Comparison of ENCODE assay signal across 30 cellular contexts in the genomic region with DNA sequence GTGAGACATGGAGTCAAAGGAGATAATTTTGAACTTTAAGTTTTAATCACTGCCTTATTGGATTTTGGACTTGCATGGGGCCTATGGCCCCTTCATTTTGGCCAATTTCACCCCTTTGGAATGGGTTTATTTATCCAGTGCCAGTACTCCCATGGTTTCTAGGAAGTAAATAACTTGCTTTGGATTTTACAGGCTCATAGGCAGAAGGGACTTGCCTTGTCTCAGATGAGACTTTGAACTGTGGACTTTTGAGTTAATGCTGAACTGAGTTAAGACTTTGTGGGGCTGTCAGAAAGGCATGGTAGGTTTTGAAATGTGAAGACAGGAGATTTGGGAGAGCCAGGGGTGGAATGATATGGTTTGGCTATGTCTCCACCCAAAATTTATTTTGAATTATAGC.
"Had no signal": no experiment of that assay in that cellular context is flagged by ENCODE, and none has a peak within 500 bp of the region (broad histone marks: within the 10 kb centered on the region; RNA-seq: fewer than 3 reads in every experiment).

No MANE protein-coding gene starts in this region.

- H3K9me3 Mint-ChIP-seq: stimulated activated memory B cell treated with anti-CD40 and anti-IgM and Interleukin-4, amounts not matched to agents 10 μg/mL and 1 μg/mL and 100 μg/mL, for 72 hours; type B pancreatic cell had no signal

- H3K4me2 ChIP-seq: neural progenitor cell had no signal

- H3K36me3 ChIP-seq: neural progenitor cell, ovary, right lobe of liver, sigmoid colon, suprapubic skin, tibial artery, transverse colon, upper lobe of right lung, uterus had no signal

- H2AFZ ChIP-seq: neural progenitor cell, parathyroid adenoma had no signal

- DNase-seq: naive thymus-derived CD8-positive, alpha-beta T cell; occipital lobe; ovary; posterior cingulate gyrus; psoas muscle; right cardiac atrium; right lobe of liver; sigmoid colon; small intestine; stimulated activated CD4-positive, alpha-beta T cell treated with anti-CD3 and anti-CD28 coated beads, Interleukin-15, amount 100 ng/mL, for 24 hours; stimulated activated CD4-positive, alpha-beta T cell treated with anti-CD3 and anti-CD28 coated beads, Interleukin-2, amount 100 ng/mL, for 24 hours; stimulated activated CD4-positive, alpha-beta T cell treated with anti-CD3 and anti-CD28 coated beads, Interleukin-2, amount 100 ng/mL, for 48 hours; stimulated activated CD4-positive, alpha-beta T cell treated with anti-CD3 and anti-CD28 coated beads, Interleukin-4, amount 100 ng/mL, for 4 hours; stimulated activated CD8-positive, alpha-beta memory T cell treated with anti-CD3 and anti-CD28 coated beads, Interleukin-4, amount 100 ng/mL, for 48 hours; stimulated activated naive CD4-positive, alpha-beta T cell; stimulated activated naive CD8-positive, alpha-beta T cell treated with anti-CD3 and anti-CD28 coated beads, Interleukin-15, amount 100 ng/mL, for 72 hours; stimulated activated naive CD8-positive, alpha-beta T cell treated with anti-CD3 and anti-CD28 coated beads, Interleukin-15, Interleukin-2, amounts not matched to agents 100 U/mL and 50 U/mL, for 24 hours; substantia nigra; testis; tibial artery; transverse colon; upper lobe of right lung; uterus had no signal

- H3K27ac Mint-ChIP-seq: naive thymus-derived CD8-positive, alpha-beta T cell; natural killer cell treated with Interleukin-12 subunit alpha and Interleukin-12 subunit beta and Interleukin-15 and Interleukin-18, amount 100 ng/mL, for 72 hours; neural progenitor cell; progenitor cell of endocrine pancreas; stimulated activated memory B cell treated with anti-CD40 and anti-IgM and Interleukin-4, amounts not matched to agents 10 μg/mL and 1 μg/mL and 100 μg/mL, for 72 hours; stimulated activated naive CD8-positive, alpha-beta T cell treated with anti-CD3 and anti-CD28 coated beads, Interleukin-15, amount 100 ng/mL, for 72 hours; type B pancreatic cell had no signal

- H3K27me3 ChIP-seq: neural progenitor cell, ovary, right lobe of liver, sigmoid colon, suprapubic skin, testis, tibial artery, transverse colon, upper lobe of right lung, uterus had no signal

- H3K4me1 Mint-ChIP-seq: naive thymus-derived CD8-positive, alpha-beta T cell; neural progenitor cell; stimulated activated naive CD8-positive, alpha-beta T cell treated with anti-CD3 and anti-CD28 coated beads, Interleukin-15, amount 100 ng/mL, for 72 hours had no signal

- H3K36me3 Mint-ChIP-seq: naive thymus-derived CD8-positive, alpha-beta T cell; neural progenitor cell; stimulated activated memory B cell treated with anti-CD40 and anti-IgM and Interleukin-4, amounts not matched to agents 10 μg/mL and 1 μg/mL and 100 μg/mL, for 72 hours; type B pancreatic cell had no signal

- H3K4me3 ChIP-seq: neural progenitor cell, ovary, psoas muscle, right lobe of liver, sigmoid colon, suprapubic skin, testis, tibial artery, transverse colon, upper lobe of right lung, uterus had no signal

- H3K79me2 ChIP-seq: parathyroid adenoma had no signal

- H3K27ac ChIP-seq: neural progenitor cell, ovary, parathyroid adenoma, psoas muscle, sigmoid colon, suprapubic skin, testis, tibial artery, upper lobe of right lung, uterus had no signal

- H3K4me1 ChIP-seq: neural progenitor cell, parathyroid adenoma, psoas muscle, sigmoid colon, suprapubic skin, testis, tibial artery, upper lobe of right lung, uterus had no signal

- ATAC-seq: naive thymus-derived CD8-positive, alpha-beta T cell; natural killer cell treated with Interleukin-12 subunit alpha and Interleukin-12 subunit beta and Interleukin-15 and Interleukin-18, amount 100 ng/mL, for 72 hours; psoas muscle; right cardiac atrium; stimulated activated memory B cell treated with anti-CD40 and anti-IgM and Interleukin-4, amounts not matched to agents 10 μg/mL and 1 μg/mL and 100 μg/mL, for 72 hours; stimulated activated naive CD8-positive, alpha-beta T cell treated with anti-CD3 and anti-CD28 coated beads, Interleukin-15, amount 100 ng/mL, for 72 hours; stimulated activated naive CD8-positive, alpha-beta T cell treated with anti-CD3 and anti-CD28 coated beads, Interleukin-15, Interleukin-2, amounts not matched to agents 100 U/mL and 50 U/mL, for 24 hours had no signal

- H3K27me3 Mint-ChIP-seq: natural killer cell treated with Interleukin-12 subunit alpha and Interleukin-12 subunit beta and Interleukin-15 and Interleukin-18, amount 100 ng/mL, for 72 hours; progenitor cell of endocrine pancreas; stimulated activated memory B cell treated with anti-CD40 and anti-IgM and Interleukin-4, amounts not matched to agents 10 μg/mL and 1 μg/mL and 100 μg/mL, for 72 hours; stimulated activated naive CD8-positive, alpha-beta T cell treated with anti-CD3 and anti-CD28 coated beads, Interleukin-15, amount 100 ng/mL, for 72 hours; type B pancreatic cell had no signal

- H3K4me3 Mint-ChIP-seq: naive thymus-derived CD8-positive, alpha-beta T cell; natural killer cell treated with Interleukin-12 subunit alpha and Interleukin-12 subunit beta and Interleukin-15 and Interleukin-18, amount 100 ng/mL, for 72 hours; neural progenitor cell; stimulated activated memory B cell treated with anti-CD40 and anti-IgM and Interleukin-4, amounts not matched to agents 10 μg/mL and 1 μg/mL and 100 μg/mL, for 72 hours; stimulated activated naive CD8-positive, alpha-beta T cell treated with anti-CD3 and anti-CD28 coated beads, Interleukin-15, amount 100 ng/mL, for 72 hours; type B pancreatic cell had no signal

- H3K9me3 ChIP-seq: psoas muscle, right lobe of liver, sigmoid colon, suprapubic skin, testis, tibial artery, transverse colon, upper lobe of right lung, uterus had no signal
